ENCODE assay signal across 8 cellular contexts in the genomic region with DNA sequence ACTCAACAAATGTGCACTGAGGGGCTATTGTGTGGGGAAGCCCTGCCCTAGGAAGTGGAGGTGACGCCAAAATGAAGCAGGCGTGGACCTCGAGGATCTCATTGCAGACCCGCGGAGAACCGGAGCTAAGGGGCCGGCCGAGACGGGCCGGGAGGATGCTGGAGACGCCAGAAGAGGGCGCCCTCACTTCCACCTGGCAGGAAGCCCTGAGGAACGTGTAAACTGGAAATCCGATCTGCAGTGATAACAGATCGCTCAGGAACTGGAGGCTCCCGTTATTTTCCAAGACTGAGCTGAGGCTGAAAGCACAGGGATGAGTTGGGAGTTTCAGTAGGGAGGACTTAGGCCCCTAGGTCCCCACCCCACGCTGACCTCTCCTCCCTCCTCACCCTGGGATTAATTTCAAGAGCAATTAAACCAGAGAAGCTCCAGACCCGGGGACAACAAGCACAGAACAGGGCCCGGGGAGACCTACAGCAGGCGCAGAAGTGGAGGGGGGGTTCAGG. TPM values are rescaled to one million over a fixed set of nuclear protein-coding genes. Genes with fewer than 3 reads are reported as not detected.
DNase-seq lines count a peak whose midpoint lies in the region; ATAC-seq and TF ChIP-seq lines count a peak whose summit lies in the region.

No MANE protein-coding gene starts in this region.

- H3K9me3 Mint-ChIP-seq in activated T-cell treated with anti-CD3 and anti-CD28 coated beads, Interleukin-2, amount 50 U/mL, for 72 hours = no peaks in the 10 kb centered on the region
- no peaks in the 10 kb centered on the region for H3K9me3 Mint-ChIP-seq in nephron

- peaks cover 42% of the 10 kb centered on the region for H3K4me1 Mint-ChIP-seq in activated T-cell treated with anti-CD3 and anti-CD28 coated beads, Interleukin-2, amount 50 U/mL, for 72 hours (ENCODE audit: low read depth)
- peaks cover 46% of the 10 kb centered on the region for H3K4me1 Mint-ChIP-seq in nephron

- H3K4me3 Mint-ChIP-seq in activated T-cell treated with anti-CD3 and anti-CD28 coated beads, Interleukin-2, amount 50 U/mL, for 72 hours = peak overlapping the region; percentile 65
- H3K4me3 Mint-ChIP-seq in nephron = peak overlapping the region; percentile 46 to 65 (median 53)

- peak; percentile 97 to 99 for ATAC-seq in activated T-cell treated with anti-CD3 and anti-CD28 coated beads, Interleukin-2, amount 50 U/mL, for 72 hours (replicated peaks in 1 of 2)
- no peak for ATAC-seq in HG03045 (IDR thresholded peaks at IDR 0.05; ENCODE audit: unreplicated experiment)

- peak overlapping the region; percentile 21 for H3K27ac Mint-ChIP-seq in activated T-cell treated with anti-CD3 and anti-CD28 coated beads, Interleukin-2, amount 50 U/mL, for 72 hours
- peak overlapping the region; percentile 82 to 89 (median 83) for H3K27ac Mint-ChIP-seq in nephron

- no peak overlapping the region for H3K4me3 ChIP-seq in fibroblast of the aortic adventitia (ENCODE audit: low read depth, low read length)

- TF ChIP-seq CTCF in fibroblast of the aortic adventitia (IDR thresholded peaks at IDR 0.05; ENCODE audit: insufficient read depth, low read length) (peak; percentile 87), nephron (IDR thresholded peaks at IDR 0.05; ENCODE audit: unreplicated experiment in 3 of 3) (peak; percentile 77 to 83 (median 80))

- H3K36me3 Mint-ChIP-seq in activated T-cell treated with anti-CD3 and anti-CD28 coated beads, Interleukin-2, amount 50 U/mL, for 72 hours (ENCODE audit: insufficient read depth in 2 of 2) = peaks cover 0 to 11% of the 10 kb centered on the region in 2 donors
- H3K36me3 Mint-ChIP-seq in nephron (ENCODE audit: low read depth) = no peaks in the 10 kb centered on the region

- DNase-seq in COLO829 (ENCODE audit: low spot score) (peak; percentile 63), HPDE6-E6E7 (ENCODE audit: extremely low spot score) (peak; percentile 69), fibroblast of the aortic adventitia (ENCODE audit: low read depth) (peak; percentile 90)
- DNase-seq in activated T-cell treated with anti-CD3 and anti-CD28 coated beads, Interleukin-2, amount 50 U/mL, for 72 hours = peak; percentile 81 to 86
- DNase-seq in stimulated activated naive CD4-positive, alpha-beta T cell treated with Interleukin-2 at 50 U/mL for 16 hours (lab: John Stamatoyannopoulos, UW) = peak; percentile 70

- peaks cover 14% of the 10 kb centered on the region for H3K27me3 Mint-ChIP-seq in activated T-cell treated with anti-CD3 and anti-CD28 coated beads, Interleukin-2, amount 50 U/mL, for 72 hours (ENCODE audit: low read depth)
- H3K27me3 Mint-ChIP-seq in nephron (ENCODE audit: low read depth) = peaks cover 9% of the 10 kb centered on the region

TF ChIP-seq in PFSK-1, 5 proteins besides CTCF, POLR2A, EP300 and RAD21:
- TF ChIP-seq SIN3A (IDR thresholded peaks at IDR 0.05; ENCODE audit: borderline replicate concordance, insufficient read depth, low read length) (no peak), FOXP2 (optimal IDR thresholded peaks at IDR 0.05; ENCODE audit: borderline replicate concordance, extremely low read depth, extremely low read length, insufficient read depth) (peak; percentile 67)
TF ChIP-seq in PFSK-1: peak in this region for 1.

RNA-seq across cellular contexts. Expression of a gene that starts 7.6 kb away (rescaled TPM):
- 25.2 TPM for polyA plus RNA-seq in PFSK-1 (2012; ENCODE audit: insufficient read length, low read depth)
- total RNA-seq in activated T-cell treated with anti-CD3 and anti-CD28 coated beads, Interleukin-2, amount 50 U/mL, for 72 hours = 10 to 100 TPM; 12.0 to 17.3 TPM
- 1,372 and 1,478 TPM in 2 replicates for total RNA-seq in fibroblast of the aortic adventitia (ENCODE audit: low replicate concordance)

Comparison
In these comparisons a context has a peak if more than half of its experiments do, and no peak if none do; other contexts are left out.
1. RNA of a gene that starts 7.6 kb away (total RNA-seq): 1,372 to 1,478 TPM in fibroblast of the aortic adventitia; 12.0 to 17.3 TPM in activated T-cell treated with anti-CD3 and anti-CD28 coated beads, Interleukin-2, amount 50 U/mL, for 72 hours; every median in the first group is over 10 times any median in the second.
2. Peak in every context shown above with its lines, with median percentiles within 50 percentile points of each other: DNase-seq.